Comparison of ENCODE assay signal across 21 cellular contexts in the genomic region with DNA sequence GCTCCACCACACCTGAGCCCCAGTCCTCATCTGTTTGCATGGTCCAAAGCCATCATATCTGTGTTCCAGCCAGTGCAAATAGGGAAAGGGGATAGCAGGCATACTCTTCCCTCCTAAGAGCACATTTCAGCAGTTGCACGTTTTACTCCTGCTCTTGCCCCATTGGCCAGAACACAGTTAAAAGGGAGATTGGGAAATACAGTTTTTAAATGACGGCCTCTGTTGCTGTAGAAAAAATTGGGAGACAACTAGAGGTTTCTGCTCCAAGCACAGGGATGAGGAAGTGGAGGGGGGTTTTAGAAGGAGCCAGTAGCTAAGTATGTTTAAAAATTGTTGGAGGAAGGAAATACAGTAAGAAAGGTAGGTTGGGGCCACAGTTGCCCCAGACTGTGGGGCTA.
"Had no signal": no experiment of that assay in that cellular context is flagged by ENCODE, and none has a peak within 500 bp of the region (broad histone marks: within the 10 kb centered on the region; RNA-seq: fewer than 3 reads in every experiment).

No MANE protein-coding gene starts in this region.

- DNase-seq: activated CD4-positive, alpha-beta T cell treated with anti-CD3 and anti-CD28 coated beads for 1 hour; activated CD4-positive, alpha-beta T cell treated with anti-CD3 and anti-CD28 coated beads, Interleukin-2, amount 50 U/mL, for 1 hour; activated CD8-positive, alpha-beta T cell treated with anti-CD3 and anti-CD28 coated beads, Interleukin-2, amount 10 ng/mL, durations not matched to agents 7 days and 5 days; activated gamma-delta T cell treated with Interleukin-2 at 50 U/mL for 16 hours; dermis blood vessel endothelial cell; effector CD8-positive, alpha-beta T cell; erythroblast; heart right ventricle; left colon; pancreas; psoas muscle; spleen; stimulated activated CD4-positive, alpha-beta T cell treated with anti-CD3 and anti-CD28 coated beads, Interleukin-4, amount 100 ng/mL, for 1 hour; stimulated activated naive CD4-positive, alpha-beta T cell had no signal

- ATAC-seq: activated CD8-positive, alpha-beta T cell treated with anti-CD3 and anti-CD28 coated beads, Interleukin-2, amount 10 ng/mL, durations not matched to agents 7 days and 5 days; activated naive CD4-positive, alpha-beta T cell treated with anti-CD3 and anti-CD28 coated beads, Interleukin-2, amount 50 U/mL, for 72 hours; left colon; natural killer cell treated with Interleukin-12 subunit alpha and Interleukin-12 subunit beta and Interleukin-15 and Interleukin-18, amount 100 ng/mL, for 72 hours; pancreas had no signal

- H3K4me1 Mint-ChIP-seq: memory B cell had no signal

- H3K9me3 Mint-ChIP-seq: activated naive CD4-positive, alpha-beta T cell treated with anti-CD3 and anti-CD28 coated beads, Interleukin-2, amount 50 U/mL, for 72 hours; memory B cell; natural killer cell treated with Interleukin-12 subunit alpha and Interleukin-12 subunit beta and Interleukin-15 and Interleukin-18, amount 100 ng/mL, for 72 hours; type B pancreatic cell had no signal

- H3K36me3 Mint-ChIP-seq: activated naive CD4-positive, alpha-beta T cell treated with anti-CD3 and anti-CD28 coated beads, Interleukin-2, amount 50 U/mL, for 72 hours; memory B cell; natural killer cell treated with Interleukin-12 subunit alpha and Interleukin-12 subunit beta and Interleukin-15 and Interleukin-18, amount 100 ng/mL, for 72 hours; type B pancreatic cell had no signal

- H3K4me3 Mint-ChIP-seq: activated CD8-positive, alpha-beta T cell treated with anti-CD3 and anti-CD28 coated beads, Interleukin-2, amount 10 ng/mL, durations not matched to agents 7 days and 5 days; memory B cell; natural killer cell treated with Interleukin-12 subunit alpha and Interleukin-12 subunit beta and Interleukin-15 and Interleukin-18, amount 100 ng/mL, for 72 hours; type B pancreatic cell had no signal

- H3K27ac Mint-ChIP-seq: activated CD8-positive, alpha-beta T cell treated with anti-CD3 and anti-CD28 coated beads, Interleukin-2, amount 10 ng/mL, durations not matched to agents 7 days and 5 days; activated naive CD4-positive, alpha-beta T cell treated with anti-CD3 and anti-CD28 coated beads, Interleukin-2, amount 50 U/mL, for 72 hours; memory B cell; natural killer cell treated with Interleukin-12 subunit alpha and Interleukin-12 subunit beta and Interleukin-15 and Interleukin-18, amount 100 ng/mL, for 72 hours; type B pancreatic cell had no signal

- H3K27ac ChIP-seq: cardiac muscle cell, heart right ventricle, pancreas, psoas muscle, right atrium auricular region, spleen, thoracic aorta had no signal
